Comparison of ENCODE assay signal across 1 cellular context in genomic region chr6:131042664-131043063, GRCh38.
TF ChIP-seq lines count a peak whose summit lies in the region.

No MANE protein-coding gene starts in this region.

TF ChIP-seq in HEK293, 187 proteins besides CTCF, POLR2A, EP300 and RAD21:
- TF ChIP-seq PRDM10 (tag by site-specific recombination; IDR thresholded peaks at IDR 0.05) (0 out of 2 replicates have a peak, but pooled peaks have one; percentile 13), ZNF560 (tag by site-specific recombination; IDR thresholded peaks at IDR 0.05; ENCODE audit: borderline replicate concordance) (no peak), PRDM1 (tag by site-specific recombination; IDR thresholded peaks at IDR 0.05) (peak; percentile 40; the same call in 1 of the 2 replicates)
